In genomic region chr10:48697821-48698764, GRCh38 we compare ENCODE assay signal across 20 cellular contexts. TPM values are rescaled to one million over a fixed set of nuclear protein-coding genes. Genes with fewer than 3 reads are reported as not detected.
"Had no signal": no experiment of that assay in that cellular context is flagged by ENCODE, and none has a peak within 500 bp of the region (broad histone marks: within the 10 kb centered on the region; RNA-seq: fewer than 3 reads in every experiment).

No MANE protein-coding gene starts in this region.

- H3K27ac ChIP-seq: brain microvascular endothelial cell, pancreas, skin epidermis, tibial artery, vagina had no signal

- FAIRE-seq: pancreas, TTC549 had no signal

- H3K36me3 ChIP-seq: brain microvascular endothelial cell, pancreas, tibial artery, vagina had no signal

- ATAC-seq: activated CD4-positive, CD25-positive, alpha-beta regulatory T cell treated with anti-CD3 and anti-CD28 coated beads, Interleukin-2, amount 50 U/mL, for 24 hours; activated T-cell treated with anti-CD3 and anti-CD28 coated beads, Interleukin-2, amount 50 U/mL, for 4 hours; left lobe of liver; pancreas had no signal

- H3K9me3 ChIP-seq: pancreas, tibial artery, vagina had no signal

- DNase-seq: activated CD4-positive, alpha-beta T cell treated with anti-CD3 and anti-CD28 coated beads, Interleukin-2, amount 50 U/mL, for 4 hours; activated gamma-delta T cell treated with Interleukin-2 at 50 U/mL for 16 hours; activated naive CD8-positive, alpha-beta T cell treated with anti-CD3 and anti-CD28 coated beads for 36 hours; activated T-cell treated with anti-CD3 and anti-CD28 coated beads, Interleukin-2, amount 50 U/mL, for 4 hours; brain microvascular endothelial cell; cerebellar nuclear complex; dermis blood vessel endothelial cell; erythroblast; glutamatergic neuron; mesenchymal stem cell; pancreas; T-helper 2 cell; tibial artery had no signal

- H3K27me3 ChIP-seq: pancreas, tibial artery, vagina had no signal

- H3K4me1 ChIP-seq: pancreas, tibial artery, vagina had no signal

- H3K4me3 ChIP-seq: pancreas, skin epidermis, tibial artery, vagina had no signal

RNA-seq across cellular contexts. Expression of gene WDFY4, which starts 13.4 kb away (rescaled TPM):
- total RNA-seq: renal cortical epithelial cell had no signal
- polyA plus RNA-seq: neural cell had no signal
